Comparison of ENCODE assay signal across 9 cellular contexts in the genomic region with DNA sequence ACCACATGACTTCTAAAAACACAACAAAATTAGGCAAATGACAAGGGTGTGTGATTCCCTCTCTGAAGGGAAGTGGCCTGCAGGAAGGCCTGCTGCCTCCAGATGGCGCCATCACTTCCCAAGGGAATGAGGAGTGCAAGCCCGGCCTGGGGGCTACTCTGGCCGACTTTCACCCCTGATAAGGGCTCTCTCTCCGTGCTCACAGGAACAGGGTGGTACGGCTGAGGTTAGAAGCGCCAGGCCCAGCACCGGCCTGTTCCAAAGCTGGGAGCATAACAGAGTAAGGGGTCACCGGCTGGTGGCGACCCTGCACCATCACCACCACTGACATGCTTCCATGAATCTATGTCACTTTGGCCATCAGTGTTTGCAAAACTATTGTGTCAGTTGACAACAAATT. TPM values are rescaled to one million over a fixed set of nuclear protein-coding genes. Genes with fewer than 3 reads are reported as not detected.
DNase-seq lines count a peak whose midpoint lies in the region; ATAC-seq and TF ChIP-seq lines count a peak whose summit lies in the region.
"Had no signal": no experiment of that assay in that cellular context is flagged by ENCODE, and none has a peak within 500 bp of the region (broad histone marks: within the 10 kb centered on the region; RNA-seq: fewer than 3 reads in every experiment).

No MANE protein-coding gene starts in this region.

- no CpG with 5 or more reads among the region's 9 CpGs for WGBS in iPS DF 6.9 (ENCODE audit: insufficient coverage, insufficient read length)
- WGBS in suprapubic skin: 50% methylated on average over 7 of the region's 9 CpGs

- H3K9ac ChIP-seq in adipocyte (ENCODE audit: low read length): no peak overlapping the region

- no peak overlapping the region for H3K27ac ChIP-seq in iPS DF 6.9 (ENCODE audit: low read length)
- H3K27ac ChIP-seq in suprapubic skin: no peak overlapping the region

- ATAC-seq in GM18520 (IDR thresholded peaks at IDR 0.05; ENCODE audit: unreplicated experiment): no peak

- H3K4me3 ChIP-seq in adipocyte (ENCODE audit: low read length): no peak overlapping the region
- no peak overlapping the region for H3K4me3 ChIP-seq in iPS DF 6.9 (ENCODE audit: low read length)
- no peak overlapping the region for H3K4me3 ChIP-seq in suprapubic skin

- H3K4me1 ChIP-seq in adipocyte (ENCODE audit: control insufficient read depth, insufficient read depth, low read length) (no peaks in the 10 kb centered on the region), iPS DF 6.9 (ENCODE audit: control insufficient read depth, insufficient read depth, low read length) (no peaks in the 10 kb centered on the region), suprapubic skin (no peaks in the 10 kb centered on the region)

- TF ChIP-seq EP300 in Ishikawa (IDR thresholded peaks at IDR 0.05; ENCODE audit: borderline replicate concordance) (no peak), suprapubic skin (IDR thresholded peaks at IDR 0.05) (no peak)

- TF ChIP-seq CTCF in suprapubic skin (IDR thresholded peaks at IDR 0.05): peak; percentile 5 to 73

- peak; percentile 80 for TF ChIP-seq RAD21 in Ishikawa (IDR thresholded peaks at IDR 0.05; ENCODE audit: low read depth)

- peak; percentile 21 for DNase-seq in NCI-H345 (lab: John Stamatoyannopoulos, UW)
- DNase-seq in NCI-H345 treated with DMSO at 0.1 percent for 48 hours (lab: John Stamatoyannopoulos, UW; ENCODE audit: unreplicated experiment): no peak
- DNase-seq in adipocyte (ENCODE audit: low read depth): peak; percentile 68
- peak; percentile 57 for DNase-seq in iPS DF 6.9 (ENCODE audit: low read depth, low spot score)
- peak; percentile 60 to 73 for DNase-seq in suprapubic skin (ENCODE audit: low spot score in 2 of 2)
- DNase-seq in NCI-H1694 treated with DMSO at 0.1 percent for 48 hours (lab: John Stamatoyannopoulos, UW): no peak
- DNase-seq: right cardiac atrium had no signal

- no peaks in the 10 kb centered on the region for H3K36me3 ChIP-seq in adipocyte (ENCODE audit: control insufficient read depth, insufficient read depth, low read length, severe bottlenecking)
- H3K36me3 ChIP-seq in iPS DF 6.9 (ENCODE audit: control insufficient read depth, insufficient read depth, low read length): no peaks in the 10 kb centered on the region
- no peaks in the 10 kb centered on the region for H3K36me3 ChIP-seq in suprapubic skin

- peaks cover 32% of the 10 kb centered on the region for H3K27me3 ChIP-seq in adipocyte (replicated peaks; ENCODE audit: control insufficient read depth, insufficient read depth, low read length)
- H3K27me3 ChIP-seq in iPS DF 6.9 (ENCODE audit: control insufficient read depth, insufficient read depth, low read length): no peaks in the 10 kb centered on the region
- H3K27me3 ChIP-seq in suprapubic skin: no peaks in the 10 kb centered on the region

- H3K9me3 ChIP-seq in adipocyte (ENCODE audit: control insufficient read depth, low read length) (no peaks in the 10 kb centered on the region), iPS DF 6.9 (ENCODE audit: control insufficient read depth, insufficient read depth, low read length) (no peaks in the 10 kb centered on the region), suprapubic skin (no peaks in the 10 kb centered on the region)

- no peak for TF ChIP-seq POLR2A in suprapubic skin (IDR thresholded peaks at IDR 0.05)

TF ChIP-seq in Ishikawa, 13 proteins besides CTCF, POLR2A, EP300 and RAD21:
- TF ChIP-seq EGR1 (IDR thresholded peaks at IDR 0.05) (no peak), ZBTB7A (IDR thresholded peaks at IDR 0.05; ENCODE audit: low read depth) (0 out of 2 replicates have a peak, but pooled peaks have one; percentile 27), FOXM1 (IDR thresholded peaks at IDR 0.05; ENCODE audit: borderline replicate concordance, low read depth) (no peak), YY1 (IDR thresholded peaks at IDR 0.05; ENCODE audit: low read depth) (no peak), MAX (IDR thresholded peaks at IDR 0.05) (0 out of 2 replicates have a peak, but pooled peaks have one; percentile 8)
- TF ChIP-seq, protein P1, sequence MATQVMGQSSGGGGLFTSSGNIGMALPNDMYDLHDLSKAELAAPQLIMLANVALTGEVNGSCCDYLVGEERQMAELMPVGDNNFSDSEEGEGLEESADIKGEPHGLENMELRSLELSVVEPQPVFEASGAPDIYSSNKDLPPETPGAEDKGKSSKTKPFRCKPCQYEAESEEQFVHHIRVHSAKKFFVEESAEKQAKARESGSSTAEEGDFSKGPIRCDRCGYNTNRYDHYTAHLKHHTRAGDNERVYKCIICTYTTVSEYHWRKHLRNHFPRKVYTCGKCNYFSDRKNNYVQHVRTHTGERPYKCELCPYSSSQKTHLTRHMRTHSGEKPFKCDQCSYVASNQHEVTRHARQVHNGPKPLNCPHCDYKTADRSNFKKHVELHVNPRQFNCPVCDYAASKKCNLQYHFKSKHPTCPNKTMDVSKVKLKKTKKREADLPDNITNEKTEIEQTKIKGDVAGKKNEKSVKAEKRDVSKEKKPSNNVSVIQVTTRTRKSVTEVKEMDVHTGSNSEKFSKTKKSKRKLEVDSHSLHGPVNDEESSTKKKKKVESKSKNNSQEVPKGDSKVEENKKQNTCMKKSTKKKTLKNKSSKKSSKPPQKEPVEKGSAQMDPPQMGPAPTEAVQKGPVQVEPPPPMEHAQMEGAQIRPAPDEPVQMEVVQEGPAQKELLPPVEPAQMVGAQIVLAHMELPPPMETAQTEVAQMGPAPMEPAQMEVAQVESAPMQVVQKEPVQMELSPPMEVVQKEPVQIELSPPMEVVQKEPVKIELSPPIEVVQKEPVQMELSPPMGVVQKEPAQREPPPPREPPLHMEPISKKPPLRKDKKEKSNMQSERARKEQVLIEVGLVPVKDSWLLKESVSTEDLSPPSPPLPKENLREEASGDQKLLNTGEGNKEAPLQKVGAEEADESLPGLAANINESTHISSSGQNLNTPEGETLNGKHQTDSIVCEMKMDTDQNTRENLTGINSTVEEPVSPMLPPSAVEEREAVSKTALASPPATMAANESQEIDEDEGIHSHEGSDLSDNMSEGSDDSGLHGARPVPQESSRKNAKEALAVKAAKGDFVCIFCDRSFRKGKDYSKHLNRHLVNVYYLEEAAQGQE (IDR thresholded peaks at IDR 0.05; ENCODE audit: low read depth): no peak

RNA-seq across cellular contexts. Expression of gene RBP3, which starts 13.1 kb away (rescaled TPM):
- total RNA-seq in suprapubic skin: not detected
- total RNA-seq: right cardiac atrium had no signal

RNA-seq across cellular contexts. Expression of gene ZNF488, which starts 22.8 kb away (rescaled TPM):
- total RNA-seq in suprapubic skin: 1 to 10 TPM; 1.0 to 3.9 (median 2.3) TPM
- total RNA-seq: right cardiac atrium had no signal

RNA-seq across cellular contexts. Expression of gene GDF2, which starts 39.0 kb away (rescaled TPM):
- total RNA-seq in suprapubic skin: not detected

Comparison
In these comparisons a context has a peak if more than half of its experiments do, and no peak if none do; other contexts are left out.
1. DNase-seq: peak in NCI-H345 (single experiment), adipocyte (single experiment), iPS DF 6.9 (single experiment) and suprapubic skin (2 of 2); none in NCI-H345 treated with DMSO at 0.1 percent for 48 hours (single experiment) and NCI-H1694 treated with DMSO at 0.1 percent for 48 hours (single experiment).